12 cellular contexts compared by ENCODE assay signal in the genomic region with DNA sequence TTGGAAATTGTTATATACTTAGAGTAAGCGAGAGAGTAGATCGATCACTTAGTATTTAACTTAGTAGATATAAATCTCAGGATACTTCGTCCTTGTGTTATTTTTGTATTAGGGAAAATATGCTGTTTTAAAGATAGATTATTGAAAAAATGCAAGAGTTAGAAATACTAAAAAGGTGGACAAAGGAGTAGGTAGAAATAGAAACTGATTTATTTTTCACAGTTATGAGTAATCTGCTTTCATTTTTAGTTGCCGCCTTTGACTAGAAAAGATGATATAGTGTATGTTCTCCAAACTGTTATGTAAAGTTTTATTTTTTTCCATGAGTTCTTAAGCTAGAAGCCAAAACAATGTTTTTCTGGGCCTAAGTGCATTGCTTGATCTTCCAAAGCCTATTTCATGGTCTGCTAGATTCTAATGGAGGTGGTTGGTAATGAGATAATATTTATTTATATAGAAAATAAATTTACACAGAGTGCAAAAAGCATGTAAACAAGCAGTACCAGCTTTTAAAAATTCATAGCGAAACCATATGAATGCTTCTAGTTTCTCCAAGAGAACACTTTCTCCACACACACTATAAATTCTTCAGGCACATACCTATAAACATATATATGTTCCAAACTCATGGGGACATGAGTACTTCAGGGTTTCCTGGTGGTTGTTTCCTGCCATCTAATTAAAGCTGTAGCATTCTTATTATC.
DNase-seq lines count a peak whose midpoint lies in the region; ATAC-seq and TF ChIP-seq lines count a peak whose summit lies in the region.
"Had no signal": no experiment of that assay in that cellular context is flagged by ENCODE, and none has a peak within 500 bp of the region (broad histone marks: within the 10 kb centered on the region; RNA-seq: fewer than 3 reads in every experiment).

No MANE protein-coding gene starts in this region.

- POLR2A ChIA-PET in activated CD8-positive, alpha-beta T cell treated with anti-CD3 and anti-CD28 coated beads for 36 hours (lab: Charles Lee), result interaction anchor here (1.4 kb wide), 1 partner anchor 61 kb away, joined by 5 read pairs; a partner anchor contains a TSS
- POLR2A ChIA-PET in activated CD8-positive, alpha-beta T cell treated with anti-CD3 and anti-CD28 coated beads, Interleukin-2, amount 10 ng/mL, durations not matched to agents 7 days and 5 days (lab: Charles Lee), result interaction anchor here (0.6 to 1.7 kb wide), 2 partner anchors 28 to 61 kb away, joined by 3 to 6 read pairs; a partner anchor contains a TSS

- no peak overlapping the region for H3K4me3 Mint-ChIP-seq in activated CD8-positive, alpha-beta T cell treated with anti-CD3 and anti-CD28 coated beads for 36 hours
- H3K4me3 Mint-ChIP-seq in activated CD8-positive, alpha-beta T cell treated with anti-CD3 and anti-CD28 coated beads, Interleukin-2, amount 10 ng/mL, durations not matched to agents 7 days and 5 days, result no peak overlapping the region
- H3K4me3 Mint-ChIP-seq: activated CD4-positive, alpha-beta memory T cell treated with anti-CD3 and anti-CD28 coated beads for 36 hours had no signal

- TF ChIP-seq CTCF in activated CD8-positive, alpha-beta T cell treated with anti-CD3 and anti-CD28 coated beads for 36 hours (IDR thresholded peaks at IDR 0.05), result no peak
- TF ChIP-seq CTCF in uterus (IDR thresholded peaks at IDR 0.05), result no peak

- CTCF ChIA-PET in activated CD8-positive, alpha-beta T cell treated with anti-CD3 and anti-CD28 coated beads for 36 hours (lab: Charles Lee), result interaction anchor here (1.6 kb wide), 1 partner anchor 25 kb away, joined by 3 read pairs; no protein-coding TSS in a partner anchor
- CTCF ChIA-PET in activated CD8-positive, alpha-beta T cell treated with anti-CD3 and anti-CD28 coated beads, Interleukin-2, amount 10 ng/mL, durations not matched to agents 7 days and 5 days (lab: Charles Lee), result no interaction called here

- H3K36me3 Mint-ChIP-seq in activated CD8-positive, alpha-beta T cell treated with anti-CD3 and anti-CD28 coated beads for 36 hours (ENCODE audit: low read depth), result no peaks in the 10 kb centered on the region
- H3K36me3 Mint-ChIP-seq in activated CD8-positive, alpha-beta T cell treated with anti-CD3 and anti-CD28 coated beads, Interleukin-2, amount 10 ng/mL, durations not matched to agents 7 days and 5 days (ENCODE audit: low read depth), result no peaks in the 10 kb centered on the region
- H3K36me3 Mint-ChIP-seq: activated CD4-positive, alpha-beta memory T cell treated with anti-CD3 and anti-CD28 coated beads for 36 hours had no signal

- H3K27ac Mint-ChIP-seq in activated CD8-positive, alpha-beta T cell treated with anti-CD3 and anti-CD28 coated beads for 36 hours, result no peak overlapping the region
- no peak overlapping the region for H3K27ac Mint-ChIP-seq in activated CD8-positive, alpha-beta T cell treated with anti-CD3 and anti-CD28 coated beads, Interleukin-2, amount 10 ng/mL, durations not matched to agents 7 days and 5 days
- H3K27ac Mint-ChIP-seq: activated CD4-positive, alpha-beta memory T cell treated with anti-CD3 and anti-CD28 coated beads for 36 hours had no signal

- no peak for TF ChIP-seq POLR2A in uterus (IDR thresholded peaks at IDR 0.05)

- peak; percentile 58 for ATAC-seq in activated CD8-positive, alpha-beta T cell treated with anti-CD3 and anti-CD28 coated beads for 36 hours
- no peak for ATAC-seq in activated CD8-positive, alpha-beta T cell treated with anti-CD3 and anti-CD28 coated beads, Interleukin-2, amount 10 ng/mL, durations not matched to agents 7 days and 5 days
- ATAC-seq in HG02610 (IDR thresholded peaks at IDR 0.05; ENCODE audit: unreplicated experiment) (peak; percentile 78), HG03521 (IDR thresholded peaks at IDR 0.05; ENCODE audit: unreplicated experiment) (peak; percentile 57)
- ATAC-seq: A549 had no signal

- H3K4me3 ChIP-seq in uterus, result no peak overlapping the region
- H3K4me3 ChIP-seq: A549 had no signal

- H3K27me3 Mint-ChIP-seq in activated CD8-positive, alpha-beta T cell treated with anti-CD3 and anti-CD28 coated beads for 36 hours, result no peaks in the 10 kb centered on the region
- no peaks in the 10 kb centered on the region for H3K27me3 Mint-ChIP-seq in activated CD8-positive, alpha-beta T cell treated with anti-CD3 and anti-CD28 coated beads, Interleukin-2, amount 10 ng/mL, durations not matched to agents 7 days and 5 days (ENCODE audit: low read depth)
- H3K27me3 Mint-ChIP-seq: activated CD4-positive, alpha-beta memory T cell treated with anti-CD3 and anti-CD28 coated beads for 36 hours had no signal

- H3K9me3 Mint-ChIP-seq in activated CD8-positive, alpha-beta T cell treated with anti-CD3 and anti-CD28 coated beads for 36 hours, result no peaks in the 10 kb centered on the region
- H3K9me3 Mint-ChIP-seq in activated CD8-positive, alpha-beta T cell treated with anti-CD3 and anti-CD28 coated beads, Interleukin-2, amount 10 ng/mL, durations not matched to agents 7 days and 5 days (ENCODE audit: insufficient read depth), result no peaks in the 10 kb centered on the region
- H3K9me3 Mint-ChIP-seq: activated CD4-positive, alpha-beta memory T cell treated with anti-CD3 and anti-CD28 coated beads for 36 hours had no signal

- no peak for DNase-seq in activated CD8-positive, alpha-beta T cell treated with anti-CD3 and anti-CD28 coated beads for 36 hours
- DNase-seq in activated CD8-positive, alpha-beta T cell treated with anti-CD3 and anti-CD28 coated beads, Interleukin-2, amount 10 ng/mL, durations not matched to agents 7 days and 5 days, result no peak
- peak; percentile 85 for DNase-seq in superior temporal gyrus (ENCODE audit: extremely low spot score)
- DNase-seq in NCI-H1105 (lab: John Stamatoyannopoulos, UW), result no peak
- DNase-seq in NCI-H1048 (lab: John Stamatoyannopoulos, UW), result no peak
- DNase-seq in uterus, result no peak
- DNase-seq: activated CD4-positive, alpha-beta memory T cell treated with anti-CD3 and anti-CD28 coated beads for 36 hours had no signal

- H3K27ac ChIP-seq in uterus, result no peak overlapping the region
- H3K27ac ChIP-seq: A549, parathyroid adenoma, RWPE1 had no signal

- H3K9me3 ChIP-seq in uterus, result no peaks in the 10 kb centered on the region
- H3K9me3 ChIP-seq: A549 had no signal

- H3K4me1 ChIP-seq in uterus, result no peaks in the 10 kb centered on the region
- H3K4me1 ChIP-seq: A549, parathyroid adenoma had no signal

- H3K36me3 ChIP-seq in uterus, result no peaks in the 10 kb centered on the region

- H3K27me3 ChIP-seq in uterus, result no peaks in the 10 kb centered on the region

- intact Hi-C loops in activated CD8-positive, alpha-beta T cell treated with anti-CD3 and anti-CD28 coated beads for 36 hours (cut with micrococcal nuclease), result no loop called here
- intact Hi-C loops in uterus (cut with DNase I; ENCODE audit: low total_unique reads), result no loop called here

- peaks cover 9% of the 10 kb centered on the region for H3K4me1 Mint-ChIP-seq in activated CD8-positive, alpha-beta T cell treated with anti-CD3 and anti-CD28 coated beads for 36 hours (ENCODE audit: low read depth)
- H3K4me1 Mint-ChIP-seq in activated CD8-positive, alpha-beta T cell treated with anti-CD3 and anti-CD28 coated beads, Interleukin-2, amount 10 ng/mL, durations not matched to agents 7 days and 5 days (ENCODE audit: low read depth), result peaks cover 7% of the 10 kb centered on the region
